1 cellular context compared by ENCODE assay signal in the genomic region with DNA sequence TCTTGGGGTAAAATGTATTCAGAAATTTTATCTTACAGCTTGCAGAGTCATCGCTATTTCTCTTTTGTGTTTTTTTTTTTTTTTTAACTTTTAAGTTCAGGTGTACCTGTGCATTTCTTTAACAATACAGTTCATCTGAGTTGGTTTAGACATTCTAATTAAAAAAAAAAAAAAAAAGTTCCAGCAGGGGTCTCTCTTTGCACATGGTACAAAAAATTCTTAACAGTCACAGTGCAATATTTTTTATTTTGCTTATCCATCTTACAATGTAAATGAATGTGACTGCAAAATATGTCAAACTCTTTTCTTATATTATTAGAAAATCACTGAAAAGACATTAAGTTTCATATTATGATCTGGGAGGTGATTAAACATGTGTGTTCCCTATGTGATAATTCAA.
TF ChIP-seq lines count a peak whose summit lies in the region.

No MANE protein-coding gene starts in this region.

TF ChIP-seq in SK-N-SH, 30 proteins besides CTCF, POLR2A, EP300 and RAD21 (continued from another document):
- TF ChIP-seq GATA2 (CRISPR knock-in tag; IDR thresholded peaks at IDR 0.05) (no peak), FOXM1 (IDR thresholded peaks at IDR 0.05; ENCODE audit: low read depth) (no peak), SIN3A (IDR thresholded peaks at IDR 0.05; ENCODE audit: borderline replicate concordance, low read depth, low read length) (no peak), TEAD4 (IDR thresholded peaks at IDR 0.05; ENCODE audit: borderline replicate concordance, insufficient read depth) (no peak), YY1 (IDR thresholded peaks at IDR 0.05; ENCODE audit: low read depth) (no peak)
- TF ChIP-seq, protein P1, sequence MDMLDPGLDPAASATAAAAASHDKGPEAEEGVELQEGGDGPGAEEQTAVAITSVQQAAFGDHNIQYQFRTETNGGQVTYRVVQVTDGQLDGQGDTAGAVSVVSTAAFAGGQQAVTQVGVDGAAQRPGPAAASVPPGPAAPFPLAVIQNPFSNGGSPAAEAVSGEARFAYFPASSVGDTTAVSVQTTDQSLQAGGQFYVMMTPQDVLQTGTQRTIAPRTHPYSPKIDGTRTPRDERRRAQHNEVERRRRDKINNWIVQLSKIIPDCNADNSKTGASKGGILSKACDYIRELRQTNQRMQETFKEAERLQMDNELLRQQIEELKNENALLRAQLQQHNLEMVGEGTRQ (IDR thresholded peaks at IDR 0.05; ENCODE audit: borderline replicate concordance, low read depth, low read length) = no peak
- TF ChIP-seq, protein P2, sequence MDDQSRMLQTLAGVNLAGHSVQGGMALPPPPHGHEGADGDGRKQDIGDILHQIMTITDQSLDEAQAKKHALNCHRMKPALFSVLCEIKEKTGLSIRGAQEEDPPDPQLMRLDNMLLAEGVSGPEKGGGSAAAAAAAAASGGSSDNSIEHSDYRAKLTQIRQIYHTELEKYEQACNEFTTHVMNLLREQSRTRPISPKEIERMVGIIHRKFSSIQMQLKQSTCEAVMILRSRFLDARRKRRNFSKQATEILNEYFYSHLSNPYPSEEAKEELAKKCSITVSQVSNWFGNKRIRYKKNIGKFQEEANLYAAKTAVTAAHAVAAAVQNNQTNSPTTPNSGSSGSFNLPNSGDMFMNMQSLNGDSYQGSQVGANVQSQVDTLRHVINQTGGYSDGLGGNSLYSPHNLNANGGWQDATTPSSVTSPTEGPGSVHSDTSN (IDR thresholded peaks at IDR 0.05) = no peak
